ENCODE assay signal across 1 cellular context in the genomic region with DNA sequence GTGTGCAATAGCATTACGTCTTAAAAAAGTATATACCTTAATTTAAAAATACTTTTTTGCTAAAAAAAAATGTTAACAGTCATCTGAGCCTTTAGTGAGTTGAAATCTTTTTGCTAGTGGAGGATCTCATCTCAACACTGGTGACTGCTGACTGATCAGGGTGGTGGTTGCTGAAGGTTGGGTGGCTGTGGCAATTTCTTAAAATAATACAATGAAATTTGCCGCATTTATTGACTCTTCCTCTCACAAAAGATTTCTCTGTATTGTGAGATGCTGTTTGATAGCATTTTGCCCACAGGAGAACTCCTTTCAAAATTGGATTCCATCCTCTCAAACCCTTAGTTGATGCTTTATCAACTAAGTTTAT.
TF ChIP-seq lines count a peak whose summit lies in the region.

No MANE protein-coding gene starts in this region.

TF ChIP-seq in HepG2, 621 proteins besides CTCF, POLR2A, EP300 and RAD21:
- TF ChIP-seq SETDB1 (CRISPR knock-in tag; IDR thresholded peaks at IDR 0.05; ENCODE audit: borderline replicate concordance) (no peak), SAP130 (CRISPR knock-in tag; IDR thresholded peaks at IDR 0.05; ENCODE audit: low read depth) (0 out of 2 replicates have a peak, but pooled peaks have one; percentile 1)
